In genomic region chr14:97298775-97299174, GRCh38 we compare ENCODE assay signal across 16 cellular contexts.
DNase-seq lines count a peak whose midpoint lies in the region; ATAC-seq and TF ChIP-seq lines count a peak whose summit lies in the region.
"Had no signal": no experiment of that assay in that cellular context is flagged by ENCODE, and none has a peak within 500 bp of the region (broad histone marks: within the 10 kb centered on the region; RNA-seq: fewer than 3 reads in every experiment).

No MANE protein-coding gene starts in this region.

- no peak overlapping the region for H3K4me3 ChIP-seq in HCT116 (replicated peaks in 1 of 2; ENCODE audit: low read depth in 1 of 2, low read length in 2 of 2)
- H3K4me3 ChIP-seq in adrenal gland: no peak overlapping the region

- no TSS peak for BruUV-seq in HCT116 (replicated peaks; lab: Mats Ljungman, UMichigan)

- intact Hi-C loops in HCT116 (cut with micrococcal nuclease): loop anchor here (10.0 kb wide), 1 partner anchor 286 kb away; no protein-coding TSS in a partner anchor
- intact Hi-C loops in adrenal gland (cut with DNase I): no loop called here

- H3K9me3 ChIP-seq in HCT116 (ENCODE audit: control insufficient read depth in 1 of 2, insufficient read depth in 1 of 2, low read depth in 1 of 2, low read length in 2 of 2) (no peaks in the 10 kb centered on the region), adrenal gland (replicated peaks in 1 of 3) (no peaks in the 10 kb centered on the region)
- H3K9me3 ChIP-seq: BE2C had no signal

- WGBS in adrenal gland, 4 donors: 82 to 89% (median 86%) methylated on average over 13 of the region's 13 CpGs

- H3K36me3 ChIP-seq in HCT116 (ENCODE audit: control insufficient read depth in 1 of 2, insufficient read depth in 2 of 2, low read length in 2 of 2) (no peaks in the 10 kb centered on the region), adrenal gland (replicated peaks in 1 of 2) (no peaks in the 10 kb centered on the region)
- H3K36me3 ChIP-seq: BE2C had no signal

- TF ChIP-seq CTCF in HCT116 (IDR thresholded peaks at IDR 0.05 in 2 of 3, conservative IDR thresholded peaks at IDR 0.05 in 1 of 3; ENCODE audit: borderline replicate concordance in 1 of 3, insufficient read depth in 1 of 3, low read depth in 2 of 3, low read length in 2 of 3): no peak
- TF ChIP-seq CTCF in adrenal gland (IDR thresholded peaks at IDR 0.05): no peak

- no peak for TF ChIP-seq RAD21 in HCT116 (IDR thresholded peaks at IDR 0.05; ENCODE audit: low read depth)

- TF ChIP-seq POLR2A in HCT116 (IDR thresholded peaks at IDR 0.05; ENCODE audit: borderline replicate concordance, extremely low read depth, insufficient read depth, insufficient read length): no peak
- TF ChIP-seq POLR2A in adrenal gland (IDR thresholded peaks at IDR 0.05): no peak

- H4K20me1 ChIP-seq in HCT116 (ENCODE audit: insufficient read depth): no peaks in the 10 kb centered on the region

- H3K9ac ChIP-seq in HCT116 (ENCODE audit: low read length): no peak overlapping the region
- H3K9ac ChIP-seq: KMS-11 had no signal

- H3K27ac ChIP-seq in HCT116 (ENCODE audit: low read depth, low read length) (no peak overlapping the region), adrenal gland (no peak overlapping the region)
- H3K27ac ChIP-seq: KMS-11, RWPE1 had no signal

- H3K4me1 ChIP-seq in HCT116 (ENCODE audit: control insufficient read depth in 1 of 2, insufficient read depth in 2 of 2, low read length in 2 of 2) (no peaks in the 10 kb centered on the region), adrenal gland (replicated peaks in 1 of 2) (no peaks in the 10 kb centered on the region)
- H3K4me1 ChIP-seq: BE2C had no signal

- H3K79me2 ChIP-seq in HCT116 (ENCODE audit: insufficient read depth, low read length): no peaks in the 10 kb centered on the region

- DNase-seq in HCT116 (ENCODE audit: low read depth, low spot score): no peak
- DNase-seq in NCI-H1092 treated with DMSO at 0.1 percent for 48 hours (lab: John Stamatoyannopoulos, UW): peak; percentile 46
- peak; percentile 91 for DNase-seq in NCI-H2171 treated with DMSO at 0.1 percent for 48 hours (lab: John Stamatoyannopoulos, UW)
- DNase-seq in NCI-H82 treated with DMSO at 0.1 percent for 48 hours (lab: John Stamatoyannopoulos, UW; ENCODE audit: unreplicated experiment): peak; percentile 1
- no peak for DNase-seq in DMS79 treated with DMSO at 0.1 percent for 48 hours (lab: John Stamatoyannopoulos, UW)
- DNase-seq in islet precursor cell: no peak
- no peak for DNase-seq in adrenal gland
- DNase-seq: DMS79, HFFc6, IMR-90, NCI-H2081 treated with DMSO at 0.1 percent for 48 hours, SIG-M5 had no signal

- ATAC-seq in HCT116: no peak
- ATAC-seq: SK-N-SH treated with all-trans-retinoic acid at 6 μM for 48 hours had no signal

- RAD21 ChIA-PET in HCT116 (lab: Charles Lee; ENCODE audit: low non-redundant PET in 1 of 2, low total read pairs in 2 of 2, uncharacterized antibody in 2 of 2, unreplicated experiment in 2 of 2): interaction anchor here in 1 of 2 experiments (0.6 kb wide), 2 partner anchors 114 to 1127 kb away, joined by 3 read pairs; no protein-coding TSS in a partner anchor

- 0 out of 2 replicates have a peak overlapping the region, but pooled peaks have one; percentile 16 for H3K4me2 ChIP-seq in HCT116 (ENCODE audit: low read length)
- H3K4me2 ChIP-seq: KMS-11 had no signal

- H3K27me3 ChIP-seq in HCT116 (ENCODE audit: insufficient read depth, low read length) (no peaks in the 10 kb centered on the region), adrenal gland (peaks cover 10% of the 10 kb centered on the region)

- POLR2A ChIA-PET in HCT116 (lab: Charles Lee): no interaction called here

- H3K9me2 ChIP-seq in HCT116 (ENCODE audit: insufficient read depth): no peaks in the 10 kb centered on the region

- CTCF ChIA-PET in HCT116 (lab: Charles Lee): interaction anchor here (1.3 kb wide), 1 partner anchor 114 kb away, joined by 5 read pairs; no protein-coding TSS in a partner anchor

- H2AFZ ChIP-seq in HCT116 (ENCODE audit: low read depth, low read length, poor library complexity, severe bottlenecking): no peak overlapping the region

TF ChIP-seq in HCT116, 20 proteins besides CTCF, POLR2A, EP300 and RAD21:
- no peak for TF ChIP-seq ZBTB33 (IDR thresholded peaks at IDR 0.05; ENCODE audit: extremely low read depth, insufficient replicate concordance, low read length)
- no peak for TF ChIP-seq EZH2 (IDR thresholded peaks at IDR 0.05)
- no peak for TF ChIP-seq ATF3 (IDR thresholded peaks at IDR 0.05)
- TF ChIP-seq CBX3 (IDR thresholded peaks at IDR 0.05; ENCODE audit: low read depth): no peak
- no peak for TF ChIP-seq ZFX (IDR thresholded peaks at IDR 0.05)
- no peak for TF ChIP-seq REST (IDR thresholded peaks at IDR 0.05; ENCODE audit: low read depth)
- TF ChIP-seq TCF7L2 (IDR thresholded peaks at IDR 0.05; ENCODE audit: borderline replicate concordance, extremely low read depth, insufficient read depth, insufficient read length): no peak
- TF ChIP-seq ZNF274 (IDR thresholded peaks at IDR 0.05; ENCODE audit: low read depth, low read length): no peak
TF ChIP-seq in HCT116: peak in this region for 0.

Comparison
In these comparisons a context has a peak if more than half of its experiments do, and no peak if none do; other contexts are left out.
1. DNase-seq: peak in NCI-H1092 treated with DMSO at 0.1 percent for 48 hours (single experiment), NCI-H2171 treated with DMSO at 0.1 percent for 48 hours (single experiment) and NCI-H82 treated with DMSO at 0.1 percent for 48 hours (single experiment); none in HCT116 (single experiment), DMS79 treated with DMSO at 0.1 percent for 48 hours (single experiment), islet precursor cell (single experiment) and adrenal gland (0 of 7).